Comparison of ENCODE assay signal across 14 cellular contexts in genomic region chr7:42407828-42408227, GRCh38.
"Had no signal": no experiment of that assay in that cellular context is flagged by ENCODE, and none has a peak within 500 bp of the region (broad histone marks: within the 10 kb centered on the region; RNA-seq: fewer than 3 reads in every experiment).

No MANE protein-coding gene starts in this region.

- H3K4me3 Mint-ChIP-seq: activated T-cell treated with anti-CD3 and anti-CD28 coated beads, Interleukin-2, amount 50 U/mL, for 24 hours; brain had no signal

- H3K9me3 Mint-ChIP-seq: activated naive CD4-positive, alpha-beta T cell treated with anti-CD3 and anti-CD28 coated beads, Interleukin-2, amount 50 U/mL, for 72 hours; activated T-cell treated with anti-CD3 and anti-CD28 coated beads, Interleukin-2, amount 50 U/mL, for 24 hours had no signal

- DNase-seq: activated CD4-positive, alpha-beta T cell treated with anti-CD3 and anti-CD28 coated beads, Interleukin-2, amount 50 U/mL, for 4 hours; activated effector memory CD4-positive, alpha-beta T cell treated with Interleukin-2 at 50 U/mL for 16 hours; activated T-cell treated with anti-CD3 and anti-CD28 coated beads, Interleukin-2, amount 50 U/mL, for 24 hours; amygdala; cerebellar nuclear complex; foreskin fibroblast; head of caudate nucleus; left ventricle myocardium inferior; small intestine had no signal

- H3K36me3 Mint-ChIP-seq: activated naive CD4-positive, alpha-beta T cell treated with anti-CD3 and anti-CD28 coated beads, Interleukin-2, amount 50 U/mL, for 72 hours; brain had no signal

- ATAC-seq: activated naive CD4-positive, alpha-beta T cell treated with anti-CD3 and anti-CD28 coated beads, Interleukin-2, amount 50 U/mL, for 72 hours; esophagus mucosa had no signal

- H3K4me3 ChIP-seq: left ventricle myocardium inferior, thyroid gland, vagina had no signal

- H3K27ac Mint-ChIP-seq: activated naive CD4-positive, alpha-beta T cell treated with anti-CD3 and anti-CD28 coated beads, Interleukin-2, amount 50 U/mL, for 72 hours; activated T-cell treated with anti-CD3 and anti-CD28 coated beads, Interleukin-2, amount 50 U/mL, for 24 hours; brain had no signal

- H3K27me3 Mint-ChIP-seq: activated T-cell treated with anti-CD3 and anti-CD28 coated beads, Interleukin-2, amount 50 U/mL, for 24 hours; brain had no signal
